ENCODE assay signal across 15 cellular contexts in genomic region chr19:17513801-17514200, GRCh38. TPM values are rescaled to one million over a fixed set of nuclear protein-coding genes. Genes with fewer than 3 reads are reported as not detected.
DNase-seq lines count a peak whose midpoint lies in the region; ATAC-seq, FAIRE-seq and TF ChIP-seq lines count a peak whose summit lies in the region.
"Had no signal": no experiment of that assay in that cellular context is flagged by ENCODE, and none has a peak within 500 bp of the region (broad histone marks: within the 10 kb centered on the region; RNA-seq: fewer than 3 reads in every experiment).

No MANE protein-coding gene starts in this region.

- CTCF ChIA-PET in activated CD4-positive, alpha-beta T cell treated with anti-CD3 and anti-CD28 coated beads for 36 hours (lab: Charles Lee) = interaction anchor here (1.9 kb wide), 1 partner anchor 18 kb away, joined by 10 read pairs; no protein-coding TSS in a partner anchor

- H3K9ac ChIP-seq in astrocyte (ENCODE audit: low read length) = no peak overlapping the region

- FAIRE-seq in astrocyte (lab: Jason Lieb, UNC) = no peak
- FAIRE-seq: A204.1 had no signal

- no peaks in the 10 kb centered on the region for H3K27me3 ChIP-seq in astrocyte (ENCODE audit: insufficient read depth, low read length)
- no peaks in the 10 kb centered on the region for H3K27me3 ChIP-seq in osteoblast (ENCODE audit: insufficient read depth, low read length)

- H3K4me2 ChIP-seq in astrocyte (ENCODE audit: low read length) (no peak overlapping the region), osteoblast (ENCODE audit: insufficient read depth, low read length) (no peak overlapping the region)

- no peak overlapping the region for H3K27ac Mint-ChIP-seq in activated CD4-positive, alpha-beta T cell treated with anti-CD3 and anti-CD28 coated beads for 36 hours
- peak overlapping the region; percentile 95 for H3K27ac Mint-ChIP-seq in astrocyte (ENCODE audit: unreplicated experiment)

- peaks cover 7% of the 10 kb centered on the region for H3K4me1 ChIP-seq in astrocyte (ENCODE audit: insufficient read depth, low read length)
- peaks cover 24% of the 10 kb centered on the region for H3K4me1 ChIP-seq in osteoblast (ENCODE audit: insufficient read depth, low read length)

- H3K27ac ChIP-seq in astrocyte (ENCODE audit: low read depth, low read length) (no peak overlapping the region), osteoblast (ENCODE audit: low read depth, low read length) (no peak overlapping the region)

- H3K4me1 Mint-ChIP-seq in activated CD4-positive, alpha-beta T cell treated with anti-CD3 and anti-CD28 coated beads for 36 hours = peaks cover 27% of the 10 kb centered on the region
- peaks cover 18% of the 10 kb centered on the region for H3K4me1 Mint-ChIP-seq in astrocyte (ENCODE audit: low read depth, unreplicated experiment)

- no peaks in the 10 kb centered on the region for H3K27me3 Mint-ChIP-seq in activated CD4-positive, alpha-beta T cell treated with anti-CD3 and anti-CD28 coated beads for 36 hours
- no peaks in the 10 kb centered on the region for H3K27me3 Mint-ChIP-seq in astrocyte (ENCODE audit: low read depth, unreplicated experiment)

- no peak for TF ChIP-seq CTCF in astrocyte (IDR thresholded peaks at IDR 0.05; ENCODE audit: insufficient read depth, low read depth, low read length)
- no peak for TF ChIP-seq CTCF in osteoblast (IDR thresholded peaks at IDR 0.05; ENCODE audit: extremely low read depth, low read depth, low read length)
- no peak for TF ChIP-seq CTCF in omental fat pad (IDR thresholded peaks at IDR 0.05)

- H2AFZ ChIP-seq in astrocyte (ENCODE audit: low read depth, low read length) (no peak overlapping the region), osteoblast (ENCODE audit: low read length) (no peak overlapping the region)

- peak overlapping the region; percentile 33 for H3K4me3 Mint-ChIP-seq in activated CD4-positive, alpha-beta T cell treated with anti-CD3 and anti-CD28 coated beads for 36 hours
- peak overlapping the region; percentile 83 for H3K4me3 Mint-ChIP-seq in astrocyte (ENCODE audit: unreplicated experiment)

- no peak overlapping the region for H3K4me3 ChIP-seq in astrocyte (ENCODE audit: insufficient read depth, low read depth, low read length)
- H3K4me3 ChIP-seq in osteoblast (ENCODE audit: insufficient read depth, low read length) = no peak overlapping the region

- intact Hi-C loops in activated CD4-positive, alpha-beta T cell treated with anti-CD3 and anti-CD28 coated beads for 36 hours (cut with DNase I, micrococcal nuclease) = loop anchor here (5.0 kb wide), 3 partner anchors 44 to 638 kb away; partner anchors contain the start of genes COLGALT1 (in 1 of the 2), JAK3 (in 1 of the 2) and PIK3R2 (in 1 of the 2)

- POLR2A ChIA-PET in activated CD4-positive, alpha-beta T cell treated with anti-CD3 and anti-CD28 coated beads for 36 hours (lab: Charles Lee) = no interaction called here

- H3K9me3 ChIP-seq in astrocyte (ENCODE audit: insufficient read depth, low read depth, low read length) (peaks cover 10% of the 10 kb centered on the region), osteoblast (ENCODE audit: low read depth, low read length) (peaks cover 8% of the 10 kb centered on the region)

- H3K36me3 Mint-ChIP-seq in activated CD4-positive, alpha-beta T cell treated with anti-CD3 and anti-CD28 coated beads for 36 hours (ENCODE audit: low read depth) = peaks cover 35% of the 10 kb centered on the region
- H3K36me3 Mint-ChIP-seq in astrocyte (ENCODE audit: low read depth, unreplicated experiment) = peaks cover 38% of the 10 kb centered on the region

- H3K36me3 ChIP-seq in astrocyte (ENCODE audit: insufficient read depth, low read length) (peaks cover 5% of the 10 kb centered on the region), osteoblast (ENCODE audit: insufficient read depth, low read length) (peaks cover 20% of the 10 kb centered on the region)

- H3K79me2 ChIP-seq in astrocyte (ENCODE audit: insufficient read depth, low read length) (peaks cover 36% of the 10 kb centered on the region), osteoblast (ENCODE audit: insufficient read depth, low read length) (peaks cover 47% of the 10 kb centered on the region)

- no peak for DNase-seq in activated CD4-positive, alpha-beta T cell treated with anti-CD3 and anti-CD28 coated beads for 36 hours
- no peak for DNase-seq in activated CD4-positive, alpha-beta T cell treated with anti-CD3 and anti-CD28 coated beads, Interleukin-2, amount 50 U/mL, for 1 hour
- peak; percentile 71 for DNase-seq in NCI-H226
- peak; percentile 49 for DNase-seq in astrocyte (ENCODE audit: low read depth)
- DNase-seq in osteoblast (ENCODE audit: insufficient read length, low spot score, missing footprints) = peak; percentile 84
- no peak for DNase-seq in NCI-H345 (lab: John Stamatoyannopoulos, UW)
- DNase-seq in omental fat pad (ENCODE audit: low spot score) = no peak
- DNase-seq: aorta, DMS153, left ventricle myocardium superior, NCI-H510A, substantia nigra had no signal

- H3K9me3 Mint-ChIP-seq in activated CD4-positive, alpha-beta T cell treated with anti-CD3 and anti-CD28 coated beads for 36 hours (ENCODE audit: low read depth) = peaks cover 5% of the 10 kb centered on the region
- peaks cover 12% of the 10 kb centered on the region for H3K9me3 Mint-ChIP-seq in astrocyte (ENCODE audit: unreplicated experiment)

- ATAC-seq in activated CD4-positive, alpha-beta T cell treated with anti-CD3 and anti-CD28 coated beads for 36 hours = no peak
- no peak for ATAC-seq in GM19395 (IDR thresholded peaks at IDR 0.05; ENCODE audit: unreplicated experiment)
- ATAC-seq in omental fat pad (ENCODE audit: low FRiP score) = no peak
- ATAC-seq: left ventricle myocardium superior had no signal

- H4K20me1 ChIP-seq in astrocyte (ENCODE audit: insufficient read depth, low read length) = peaks cover 15% of the 10 kb centered on the region
- H4K20me1 ChIP-seq in osteoblast (ENCODE audit: insufficient read depth, low read length) = peaks cover 12% of the 10 kb centered on the region

RNA-seq across cellular contexts. Expression of gene PGLS, which starts 2.4 kb away (rescaled TPM):
- 10 to 100 TPM; 53.1 to 55.5 TPM for total RNA-seq in activated CD4-positive, alpha-beta T cell treated with anti-CD3 and anti-CD28 coated beads for 36 hours
- total RNA-seq in astrocyte (102 and 109 TPM in 2 replicates), osteoblast (84.6 and 98.1 TPM in 2 replicates), omental fat pad (10 to 100 TPM; 57.8 to 92.5 (median 69.0) TPM)

RNA-seq across cellular contexts. Expression of gene COLGALT1, which starts 41.6 kb away (rescaled TPM):
- 10 to 100 TPM; 51.2 to 64.3 TPM for total RNA-seq in activated CD4-positive, alpha-beta T cell treated with anti-CD3 and anti-CD28 coated beads for 36 hours
- total RNA-seq in astrocyte = 137 and 152 TPM in 2 replicates
- 106 and 108 TPM in 2 replicates for total RNA-seq in osteoblast
- 100 to 1,000 TPM in 3 of 4 donors, 10 to 100 TPM in 1; 70.0 to 141 (median 115) TPM for total RNA-seq in omental fat pad

RNA-seq across cellular contexts. Expression of gene SLC27A1, which starts 43.5 kb away (rescaled TPM):
- 1 to 10 TPM; 2.2 to 2.7 TPM for total RNA-seq in activated CD4-positive, alpha-beta T cell treated with anti-CD3 and anti-CD28 coated beads for 36 hours
- total RNA-seq in astrocyte (9.5 and 10.5 TPM in 2 replicates), osteoblast (47.4 and 64.4 TPM in 2 replicates), omental fat pad (10 to 100 TPM; 26.6 to 52.8 (median 40.4) TPM)

RNA-seq across cellular contexts. Expression of gene NXNL1, which starts 53.1 kb away (rescaled TPM):
- not detected for total RNA-seq in activated CD4-positive, alpha-beta T cell treated with anti-CD3 and anti-CD28 coated beads for 36 hours
- total RNA-seq in astrocyte (not detected in 2 replicates), osteoblast (not detected in 2 replicates), omental fat pad (not detected)
- total RNA-seq: activated CD8-positive, alpha-beta memory T cell treated with anti-CD3 and anti-CD28 coated beads for 36 hours; aorta; left ventricle myocardium superior had no signal

Comparison
In these comparisons a context has a peak if more than half of its experiments do, and no peak if none do; other contexts are left out.
1. DNase-seq: peak in NCI-H226 (single experiment), astrocyte (single experiment) and osteoblast (single experiment); none in activated CD4-positive, alpha-beta T cell treated with anti-CD3 and anti-CD28 coated beads for 36 hours (single experiment), activated CD4-positive, alpha-beta T cell treated with anti-CD3 and anti-CD28 coated beads, Interleukin-2, amount 50 U/mL, for 1 hour (single experiment), NCI-H345 (single experiment) and omental fat pad (single experiment).